Comparison of ENCODE assay signal across 9 cellular contexts in genomic region chr22:19943665-19944026, GRCh38. TPM values are rescaled to one million over a fixed set of nuclear protein-coding genes. Genes with fewer than 3 reads are reported as not detected.
DNase-seq lines count a peak whose midpoint lies in the region; ATAC-seq, FAIRE-seq and TF ChIP-seq lines count a peak whose summit lies in the region.
"Had no signal": no experiment of that assay in that cellular context is flagged by ENCODE, and none has a peak within 500 bp of the region (broad histone marks: within the 10 kb centered on the region; RNA-seq: fewer than 3 reads in every experiment).

No MANE protein-coding gene starts in this region.

- peaks cover 3% of the 10 kb centered on the region for H3K36me3 Mint-ChIP-seq in activated naive CD8-positive, alpha-beta T cell

- peaks cover 42% of the 10 kb centered on the region for H3K4me1 Mint-ChIP-seq in activated naive CD8-positive, alpha-beta T cell (ENCODE audit: low read depth)

- no peaks in the 10 kb centered on the region for H3K27me3 ChIP-seq in keratinocyte (ENCODE audit: control insufficient read depth, extremely low read depth, insufficient read depth, low read length)
- H3K27me3 ChIP-seq in upper lobe of left lung = no peaks in the 10 kb centered on the region
- H3K27me3 ChIP-seq: neutrophil had no signal

- no peaks in the 10 kb centered on the region for H3K27me3 Mint-ChIP-seq in activated naive CD8-positive, alpha-beta T cell

- no peak for FAIRE-seq in keratinocyte (lab: Jason Lieb, UNC)

- 51 to 59% methylated on average over 3 of the region's 3 CpGs for WGBS in upper lobe of left lung, 2 donors

- H3K4me1 ChIP-seq in HEK293 (ENCODE audit: control insufficient read depth, insufficient read depth, low read length) = peaks cover 4% of the 10 kb centered on the region; the same call in 1 of the 2 replicates
- H3K4me1 ChIP-seq in keratinocyte (ENCODE audit: control insufficient read depth, extremely low read depth, insufficient read depth, low read length) = peaks cover 33% of the 10 kb centered on the region
- peaks cover 33 to 55% (median 45%) of the 10 kb centered on the region in 4 donors for H3K4me1 ChIP-seq in upper lobe of left lung

- H3K4me2 ChIP-seq in keratinocyte (ENCODE audit: control insufficient read depth, extremely low read depth, insufficient read depth, low read depth, low read length) = peak overlapping the region; percentile 96

- dilution Hi-C loops in keratinocyte (cut with MboI; ENCODE audit: extremely low pct_ligation_motif_present, low sequenced_read_pairs) = no loop called here

- CTCF ChIA-PET in HEK293 (lab: Yijun Ruan, JAX) = interaction anchor here (0.7 to 4.5 kb wide), 4 partner anchors 10 to 262 kb away, joined by 3 to 33 read pairs (median 14); no protein-coding TSS in a partner anchor

- H3K4me3 ChIP-seq in HEK293 (ENCODE audit: low read depth, low read length) (no peak overlapping the region), keratinocyte (ENCODE audit: control insufficient read depth in 2 of 3, extremely low read depth in 1 of 3, insufficient read depth in 2 of 3, low read depth in 1 of 3, low read length in 3 of 3) (no peak overlapping the region), upper lobe of left lung (peak overlapping the region in 1 of 4 donors; percentile 77)

- no peaks in the 10 kb centered on the region for H4K20me1 ChIP-seq in keratinocyte (ENCODE audit: control insufficient read depth, extremely low read depth, insufficient read depth, low read length)

- DNase-seq in AG20443 (ENCODE audit: low spot score) (peak; percentile 76), keratinocyte (ENCODE audit: low read depth, low spot score) (no peak), upper lobe of left lung (no peak)
- no peak for DNase-seq in stimulated activated CD4-positive, alpha-beta T cell treated with anti-CD3 and anti-CD28 coated beads, Interleukin-15, amount 100 ng/mL, for 24 hours

- H3K27ac ChIP-seq in HEK293 (ENCODE audit: extremely low read depth, low read depth, low read length) = peak overlapping the region; percentile 81; the same call in 1 of the 2 replicates
- no peak overlapping the region for H3K27ac ChIP-seq in keratinocyte (ENCODE audit: control insufficient read depth, insufficient read depth, low read length)
- H3K27ac ChIP-seq in upper lobe of left lung = peak overlapping the region; percentile 92 to 98 (median 96)

- no peak for TF ChIP-seq POLR2A in upper lobe of left lung (IDR thresholded peaks at IDR 0.05)

- H3K9me3 Mint-ChIP-seq in activated naive CD8-positive, alpha-beta T cell (ENCODE audit: low read depth) = no peaks in the 10 kb centered on the region

- POLR2A ChIA-PET in HEK293 (lab: Yijun Ruan, JAX) = interaction anchor here (1.2 to 1.3 kb wide), 2 partner anchors 11 to 14 kb away, joined by 3 to 9 read pairs; no protein-coding TSS in a partner anchor

- H3K9ac ChIP-seq in keratinocyte (ENCODE audit: control insufficient read depth, extremely low read depth, insufficient read depth, low read length) = no peak overlapping the region

- ATAC-seq in upper lobe of left lung (ENCODE audit: low FRiP score in 2 of 2) = no peak
- ATAC-seq in GM18868 (IDR thresholded peaks at IDR 0.05; ENCODE audit: unreplicated experiment) = no peak
- ATAC-seq in HG03460 (IDR thresholded peaks at IDR 0.05; ENCODE audit: unreplicated experiment) = no peak

- H3K4me3 Mint-ChIP-seq in activated naive CD8-positive, alpha-beta T cell = peak overlapping the region; percentile 59

- peaks cover 41% of the 10 kb centered on the region for H3K79me2 ChIP-seq in keratinocyte (ENCODE audit: control insufficient read depth, insufficient read depth, low read length)

- peak overlapping the region; percentile 70 for H3K27ac Mint-ChIP-seq in activated naive CD8-positive, alpha-beta T cell

- TF ChIP-seq CTCF in HEK293 (tag by site-specific recombination; IDR thresholded peaks at IDR 0.05) (no peak), keratinocyte (optimal IDR thresholded peaks at IDR 0.05 in 1 of 3, IDR thresholded peaks at IDR 0.05 in 1 of 3, conservative IDR thresholded peaks at IDR 0.05 in 1 of 3; ENCODE audit: extremely low read depth in 1 of 3, insufficient read depth in 2 of 3, low read length in 3 of 3) (no peak), upper lobe of left lung (IDR thresholded peaks at IDR 0.05) (no peak)

- H3K9me1 ChIP-seq in keratinocyte (ENCODE audit: control insufficient read depth, extremely low read depth, insufficient read depth, low read length) = no peaks in the 10 kb centered on the region

- no peaks in the 10 kb centered on the region for H3K9me3 ChIP-seq in HEK293 (ENCODE audit: control insufficient read depth, insufficient read depth, low read depth, low read length)
- H3K9me3 ChIP-seq in keratinocyte (ENCODE audit: control insufficient read depth, low read depth, low read length) = no peaks in the 10 kb centered on the region
- H3K9me3 ChIP-seq in upper lobe of left lung = no peaks in the 10 kb centered on the region
- H3K9me3 ChIP-seq: neutrophil had no signal

- H3K36me3 ChIP-seq in HEK293 (ENCODE audit: control insufficient read depth in 2 of 2, insufficient read depth in 1 of 2, low read length in 2 of 2) (peaks cover 0 to 4% of the 10 kb centered on the region in 2 experiments; a peak in 2 of 3 replicates), keratinocyte (ENCODE audit: control insufficient read depth in 2 of 2, extremely low read depth in 1 of 2, insufficient read depth in 2 of 2, low read length in 2 of 2) (peaks cover 0 to 2% of the 10 kb centered on the region in 2 experiments), upper lobe of left lung (no peaks in the 10 kb centered on the region)
- H3K36me3 ChIP-seq: neutrophil had no signal

- no peak for TF ChIP-seq EP300 in upper lobe of left lung (IDR thresholded peaks at IDR 0.05)

- H2AFZ ChIP-seq in keratinocyte (ENCODE audit: control insufficient read depth, low read length) = no peak overlapping the region

TF ChIP-seq in HEK293, 187 proteins besides CTCF, POLR2A, EP300 and RAD21:
- TF ChIP-seq TCF7L2 (IDR thresholded peaks at IDR 0.05; ENCODE audit: borderline replicate concordance, low read depth, low read length) (no peak), GLIS1 (tag by site-specific recombination; IDR thresholded peaks at IDR 0.05) (peak; percentile 10; the same call in 1 of the 2 replicates), ZNF830 (tag by site-specific recombination; IDR thresholded peaks at IDR 0.05; ENCODE audit: low read depth) (no peak), ZNF114 (tag by site-specific recombination; IDR thresholded peaks at IDR 0.05) (no peak), ZIC2 (tag by site-specific recombination; IDR thresholded peaks at IDR 0.05) (peak; percentile 86)

RNA-seq across cellular contexts. Expression of gene TXNRD2, which starts 2.0 kb away (rescaled TPM):
- 12.9 to 18.6 TPM (median 16.0 TPM) in 3 replicates for polyA plus RNA-seq in keratinocyte
- polyA plus RNA-seq in keratinocyte (2011; ENCODE audit: low read depth) = 2.3 TPM
- polyA plus RNA-seq in keratinocyte (2011; cell fraction: cytosol; rRNA removed) = 7.3 and 14.2 TPM in 2 replicates
- 16.4 and 18.1 TPM in 2 replicates for polyA plus RNA-seq in keratinocyte (2011; cell fraction: nucleus; rRNA removed)
- polyA plus RNA-seq in keratinocyte (2012; ENCODE audit: low replicate concordance) = 10.1 and 20.8 TPM in 2 replicates
- 8.9 to 29.3 TPM (median 11.3 TPM) in 3 replicates for polyA minus RNA-seq in keratinocyte
- 12.1 TPM for polyA minus RNA-seq in keratinocyte (2011; cell fraction: cytosol; rRNA and poly(A)+ RNA removed)
- polyA minus RNA-seq in keratinocyte (2011; cell fraction: nucleus; rRNA and poly(A)+ RNA removed) = 11.1 and 14.0 TPM in 2 replicates
- 10 to 100 TPM; 29.6 to 78.6 (median 49.3) TPM for total RNA-seq in upper lobe of left lung

RNA-seq across cellular contexts. Expression of gene COMT, which starts 2.1 kb away (rescaled TPM):
- 130 to 225 TPM (median 139 TPM) in 3 replicates for polyA plus RNA-seq in keratinocyte
- polyA plus RNA-seq in keratinocyte (2011; ENCODE audit: low read depth) = 48.0 TPM
- 86.7 and 217 TPM in 2 replicates for polyA plus RNA-seq in keratinocyte (2011; cell fraction: cytosol; rRNA removed)
- polyA plus RNA-seq in keratinocyte (2011; cell fraction: nucleus; rRNA removed) = 187 and 206 TPM in 2 replicates
- polyA plus RNA-seq in keratinocyte (2012; ENCODE audit: low replicate concordance) = 146 and 212 TPM in 2 replicates
- polyA minus RNA-seq in keratinocyte = 68.4 to 164 TPM (median 70.9 TPM) in 3 replicates
- polyA minus RNA-seq in keratinocyte (2011; cell fraction: cytosol; rRNA and poly(A)+ RNA removed) = 238 TPM
- polyA minus RNA-seq in keratinocyte (2011; cell fraction: nucleus; rRNA and poly(A)+ RNA removed) = 73.4 and 85.4 TPM in 2 replicates
- 100 to 1,000 TPM; 136 to 475 (median 272) TPM for total RNA-seq in upper lobe of left lung
